20 cellular contexts compared by ENCODE assay signal in the genomic region with DNA sequence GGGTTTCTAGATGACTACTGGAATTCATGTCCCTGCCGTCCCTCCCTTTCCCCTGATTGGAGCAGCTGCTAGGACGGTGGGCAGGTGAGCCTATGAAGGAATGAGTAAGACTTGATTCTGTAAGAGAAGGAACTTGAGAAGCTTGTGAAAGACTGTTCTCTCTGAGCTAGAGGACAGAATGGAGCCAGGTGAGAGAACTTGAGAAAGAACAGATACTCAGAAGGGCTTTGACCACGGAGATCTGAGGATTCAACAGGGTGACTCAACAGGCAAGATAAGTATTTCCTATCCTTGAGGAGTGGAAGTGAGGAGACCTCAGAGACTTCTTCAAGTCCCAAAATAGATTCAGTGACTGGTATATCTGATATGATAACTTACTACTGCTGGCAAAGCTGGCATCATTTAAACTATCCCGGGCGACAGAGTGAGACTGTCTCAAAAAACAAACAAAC. TPM values are rescaled to one million over a fixed set of nuclear protein-coding genes. Genes with fewer than 3 reads are reported as not detected.
DNase-seq lines count a peak whose midpoint lies in the region; TF ChIP-seq lines count a peak whose summit lies in the region.
"Had no signal": no experiment of that assay in that cellular context is flagged by ENCODE, and none has a peak within 500 bp of the region (broad histone marks: within the 10 kb centered on the region; RNA-seq: fewer than 3 reads in every experiment).

No MANE protein-coding gene starts in this region.

- CTCF ChIA-PET in activated CD4-positive, alpha-beta memory T cell treated with anti-CD3 and anti-CD28 coated beads, Interleukin-2, amount 10 ng/mL, durations not matched to agents 7 days and 5 days (lab: Charles Lee), result no interaction called here

- TF ChIP-seq POLR2A in NB4 (IDR thresholded peaks at IDR 0.05; ENCODE audit: extremely low read depth, insufficient read length), result no peak

- H3K4me3 Mint-ChIP-seq in activated CD4-positive, alpha-beta T cell treated with anti-CD3 and anti-CD28 coated beads, Interleukin-2, amount 10 ng/mL, durations not matched to agents 24 days and 14 days, result no peak overlapping the region
- H3K4me3 Mint-ChIP-seq in nephron progenitor cell, result no peak overlapping the region
- no peak overlapping the region for H3K4me3 Mint-ChIP-seq in activated CD4-positive, alpha-beta memory T cell treated with anti-CD3 and anti-CD28 coated beads, Interleukin-2, amount 10 ng/mL, durations not matched to agents 7 days and 5 days
- H3K4me3 Mint-ChIP-seq: CD4-positive, CD25-positive, alpha-beta regulatory T cell; natural killer cell treated with Interleukin-12 subunit alpha and Interleukin-12 subunit beta and Interleukin-15 and Interleukin-18, amount 100 ng/mL, for 72 hours had no signal

- TF ChIP-seq CTCF in NB4 (IDR thresholded peaks at IDR 0.05; ENCODE audit: low read depth, low read length) (no peak), choroid plexus epithelial cell (conservative IDR thresholded peaks at IDR 0.05; ENCODE audit: low read depth, low read length) (no peak), nephron progenitor cell (IDR thresholded peaks at IDR 0.05) (no peak)

- no peaks in the 10 kb centered on the region for H3K9me3 Mint-ChIP-seq in activated CD4-positive, alpha-beta T cell treated with anti-CD3 and anti-CD28 coated beads, Interleukin-2, amount 10 ng/mL, durations not matched to agents 24 days and 14 days
- no peaks in the 10 kb centered on the region for H3K9me3 Mint-ChIP-seq in nephron progenitor cell
- no peaks in the 10 kb centered on the region for H3K9me3 Mint-ChIP-seq in activated CD4-positive, alpha-beta memory T cell treated with anti-CD3 and anti-CD28 coated beads, Interleukin-2, amount 10 ng/mL, durations not matched to agents 7 days and 5 days
- H3K9me3 Mint-ChIP-seq: CD4-positive, CD25-positive, alpha-beta regulatory T cell; natural killer cell treated with Interleukin-12 subunit alpha and Interleukin-12 subunit beta and Interleukin-15 and Interleukin-18, amount 100 ng/mL, for 72 hours had no signal

- POLR2A ChIA-PET in activated CD4-positive, alpha-beta memory T cell treated with anti-CD3 and anti-CD28 coated beads, Interleukin-2, amount 10 ng/mL, durations not matched to agents 7 days and 5 days (lab: Charles Lee), result no interaction called here

- H3K36me3 Mint-ChIP-seq in activated CD4-positive, alpha-beta T cell treated with anti-CD3 and anti-CD28 coated beads, Interleukin-2, amount 10 ng/mL, durations not matched to agents 24 days and 14 days (ENCODE audit: low read depth), result peaks cover 11% of the 10 kb centered on the region
- H3K36me3 Mint-ChIP-seq in nephron progenitor cell (ENCODE audit: low read depth), result peaks cover 9% of the 10 kb centered on the region
- peaks cover 5% of the 10 kb centered on the region for H3K36me3 Mint-ChIP-seq in activated CD4-positive, alpha-beta memory T cell treated with anti-CD3 and anti-CD28 coated beads, Interleukin-2, amount 10 ng/mL, durations not matched to agents 7 days and 5 days (ENCODE audit: low read depth)

- DNase-seq in activated CD4-positive, alpha-beta T cell treated with anti-CD3 and anti-CD28 coated beads, Interleukin-2, amount 10 ng/mL, durations not matched to agents 24 days and 14 days, result no peak
- no peak for DNase-seq in activated CD4-positive, alpha-beta T cell treated with anti-CD3 and anti-CD28 coated beads for 4 hours
- DNase-seq in NB4 (ENCODE audit: low read depth) (peak; percentile 17), choroid plexus epithelial cell (ENCODE audit: low read depth) (peak; percentile 15), nephron progenitor cell (no peak), kidney glomerular epithelial cell (lab: John Stamatoyannopoulos, UW) (no peak), inferior parietal cortex (ENCODE audit: extremely low spot score) (no peak)
- DNase-seq in activated CD4-positive, alpha-beta memory T cell treated with anti-CD3 and anti-CD28 coated beads, Interleukin-2, amount 10 ng/mL, durations not matched to agents 7 days and 5 days, result no peak
- DNase-seq: CD4-positive, CD25-positive, alpha-beta regulatory T cell; DMS53; foreskin melanocyte; lower lobe of right lung; NCI-H1092 treated with DMSO at 0.1 percent for 48 hours; NCI-H2171; NCI-H748 treated with DMSO at 0.1 percent for 48 hours; stimulated activated CD4-positive, alpha-beta T cell treated with anti-CD3 and anti-CD28 coated beads, Interleukin-12 subunit alpha, Interleukin-12 subunit beta, amount 100 ng/mL, for 4 hours; stimulated activated naive CD4-positive, alpha-beta T cell; upper lobe of right lung had no signal

- peaks cover 6% of the 10 kb centered on the region for H3K4me1 Mint-ChIP-seq in activated CD4-positive, alpha-beta T cell treated with anti-CD3 and anti-CD28 coated beads, Interleukin-2, amount 10 ng/mL, durations not matched to agents 24 days and 14 days
- H3K4me1 Mint-ChIP-seq in nephron progenitor cell, result no peaks in the 10 kb centered on the region
- H3K4me1 Mint-ChIP-seq in activated CD4-positive, alpha-beta memory T cell treated with anti-CD3 and anti-CD28 coated beads, Interleukin-2, amount 10 ng/mL, durations not matched to agents 7 days and 5 days, result no peaks in the 10 kb centered on the region

- H3K27me3 Mint-ChIP-seq in activated CD4-positive, alpha-beta T cell treated with anti-CD3 and anti-CD28 coated beads, Interleukin-2, amount 10 ng/mL, durations not matched to agents 24 days and 14 days, result no peaks in the 10 kb centered on the region
- no peaks in the 10 kb centered on the region for H3K27me3 Mint-ChIP-seq in nephron progenitor cell (ENCODE audit: low read depth, poor library complexity)
- H3K27me3 Mint-ChIP-seq in activated CD4-positive, alpha-beta memory T cell treated with anti-CD3 and anti-CD28 coated beads, Interleukin-2, amount 10 ng/mL, durations not matched to agents 7 days and 5 days, result no peaks in the 10 kb centered on the region
- H3K27me3 Mint-ChIP-seq: CD4-positive, CD25-positive, alpha-beta regulatory T cell; natural killer cell treated with Interleukin-12 subunit alpha and Interleukin-12 subunit beta and Interleukin-15 and Interleukin-18, amount 100 ng/mL, for 72 hours had no signal

- no peak overlapping the region for H3K4me3 ChIP-seq in NB4 (ENCODE audit: low read depth, low read length)
- H3K4me3 ChIP-seq in choroid plexus epithelial cell (ENCODE audit: low read depth, low read length), result no peak overlapping the region
- H3K4me3 ChIP-seq: lower lobe of right lung, prostate gland, upper lobe of right lung had no signal

- intact Hi-C loops in activated CD4-positive, alpha-beta T cell treated with anti-CD3 and anti-CD28 coated beads, Interleukin-2, amount 10 ng/mL, durations not matched to agents 24 days and 14 days (cut with micrococcal nuclease), result no loop called here

- peak overlapping the region; percentile 44 for H3K27ac Mint-ChIP-seq in activated CD4-positive, alpha-beta T cell treated with anti-CD3 and anti-CD28 coated beads, Interleukin-2, amount 10 ng/mL, durations not matched to agents 24 days and 14 days
- peak overlapping the region; percentile 21 for H3K27ac Mint-ChIP-seq in nephron progenitor cell
- H3K27ac Mint-ChIP-seq in activated CD4-positive, alpha-beta memory T cell treated with anti-CD3 and anti-CD28 coated beads, Interleukin-2, amount 10 ng/mL, durations not matched to agents 7 days and 5 days, result no peak overlapping the region
- H3K27ac Mint-ChIP-seq: CD4-positive, CD25-positive, alpha-beta regulatory T cell; natural killer cell treated with Interleukin-12 subunit alpha and Interleukin-12 subunit beta and Interleukin-15 and Interleukin-18, amount 100 ng/mL, for 72 hours had no signal

RNA-seq across cellular contexts. Expression of gene HSDL2, which starts 41.9 kb away (rescaled TPM):
- 14.1 TPM in 2 replicates for total RNA-seq in activated CD4-positive, alpha-beta T cell treated with anti-CD3 and anti-CD28 coated beads, Interleukin-2, amount 10 ng/mL, durations not matched to agents 24 days and 14 days
- total RNA-seq in activated CD4-positive, alpha-beta memory T cell treated with anti-CD3 and anti-CD28 coated beads, Interleukin-2, amount 10 ng/mL, durations not matched to agents 7 days and 5 days, result 10 to 100 TPM; 18.4 to 19.4 TPM

Comparison
In these comparisons a context has a peak if more than half of its experiments do, and no peak if none do; other contexts are left out.
1. DNase-seq: peak in NB4 (single experiment) and choroid plexus epithelial cell (single experiment); none in activated CD4-positive, alpha-beta T cell treated with anti-CD3 and anti-CD28 coated beads, Interleukin-2, amount 10 ng/mL, durations not matched to agents 24 days and 14 days (single experiment), activated CD4-positive, alpha-beta T cell treated with anti-CD3 and anti-CD28 coated beads for 4 hours (0 of 2), nephron progenitor cell (single experiment), kidney glomerular epithelial cell (single experiment), activated CD4-positive, alpha-beta memory T cell treated with anti-CD3 and anti-CD28 coated beads, Interleukin-2, amount 10 ng/mL, durations not matched to agents 7 days and 5 days (single experiment) and inferior parietal cortex (single experiment).